In the genomic region with DNA sequence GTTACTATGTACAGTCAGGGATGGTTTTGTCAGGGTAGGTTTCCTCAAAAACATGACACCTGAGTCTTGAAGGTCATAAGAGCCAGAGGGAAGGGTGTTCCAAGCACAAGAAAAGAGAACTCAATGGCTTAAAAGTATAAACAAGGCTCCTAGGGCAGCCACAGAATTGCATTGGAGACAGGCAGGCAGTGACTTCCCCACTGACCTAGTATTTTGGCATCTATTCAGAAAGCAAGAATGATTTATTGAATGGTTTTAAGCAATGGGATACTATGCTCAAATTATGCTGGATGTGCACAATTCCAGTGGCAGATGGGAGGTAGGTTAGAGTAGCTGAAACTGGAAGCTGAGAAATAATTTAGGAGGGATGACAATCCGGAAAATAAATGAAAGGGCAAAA, we compare ENCODE assay signal across 16 cellular contexts.
"Had no signal": no experiment of that assay in that cellular context is flagged by ENCODE, and none has a peak within 500 bp of the region (broad histone marks: within the 10 kb centered on the region; RNA-seq: fewer than 3 reads in every experiment).

No MANE protein-coding gene starts in this region.

- DNase-seq: activated CD4-positive, CD25-positive, alpha-beta regulatory T cell; activated naive CD4-positive, alpha-beta T cell treated with anti-CD3 and anti-CD28 coated beads, Interleukin-2, amount 50 U/mL, for 16 hours; adrenal gland; body of pancreas; effector memory CD4-positive, alpha-beta T cell; left ventricle myocardium superior; mesendoderm; nephron progenitor cell; stimulated activated CD4-positive, alpha-beta T cell treated with anti-CD3 and anti-CD28 coated beads, Interleukin-12 subunit alpha, Interleukin-12 subunit beta, amount 100 ng/mL, for 4 hours; stimulated activated CD4-positive, alpha-beta T cell treated with anti-CD3 and anti-CD28 coated beads, Interleukin-2, amount 100 ng/mL, for 48 hours; stimulated activated naive CD4-positive, alpha-beta T cell treated with Interleukin-2 at 50 U/mL for 16 hours; upper lobe of left lung had no signal

- H3K4me3 Mint-ChIP-seq: central memory CD8-positive, alpha-beta T cell; nephron progenitor cell had no signal

- H3K9me3 ChIP-seq: adrenal gland, body of pancreas, gastroesophageal sphincter, upper lobe of left lung had no signal

- FAIRE-seq: keratinocyte, TTC549 had no signal

- H3K4me1 ChIP-seq: adrenal gland, upper lobe of left lung had no signal

- H3K27me3 ChIP-seq: adrenal gland, body of pancreas, gastroesophageal sphincter, upper lobe of left lung had no signal

- H3K27ac Mint-ChIP-seq: nephron progenitor cell had no signal

- H3K27ac ChIP-seq: adrenal gland, gastroesophageal sphincter, upper lobe of left lung had no signal

- H3K4me3 ChIP-seq: adrenal gland, body of pancreas, gastroesophageal sphincter, upper lobe of left lung had no signal

- H3K27me3 Mint-ChIP-seq: central memory CD8-positive, alpha-beta T cell had no signal

- ATAC-seq: body of pancreas, gastroesophageal sphincter, left ventricle myocardium superior had no signal

- H3K9me3 Mint-ChIP-seq: central memory CD8-positive, alpha-beta T cell; nephron progenitor cell had no signal
